Comparison of ENCODE assay signal across 21 cellular contexts in the genomic region with DNA sequence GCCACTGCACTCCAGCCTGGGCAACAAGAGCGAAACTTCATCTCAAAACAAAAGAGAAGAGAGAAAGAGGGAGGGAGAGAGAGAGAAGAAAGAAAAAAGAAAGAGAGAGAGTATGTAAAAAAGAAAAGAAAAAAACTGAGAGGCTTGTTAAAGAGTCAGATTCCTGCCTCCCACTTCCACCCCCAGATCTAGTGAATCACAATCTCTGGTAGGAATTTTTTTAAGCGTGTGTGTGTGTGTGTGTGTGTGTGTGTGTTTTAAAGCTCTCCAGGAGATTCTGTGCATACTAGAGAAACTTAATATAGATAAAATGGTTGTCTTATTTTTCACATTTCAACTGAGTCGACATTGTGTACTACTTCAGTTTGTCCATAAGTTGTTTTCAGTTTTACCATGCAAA. TPM values are rescaled to one million over a fixed set of nuclear protein-coding genes. Genes with fewer than 3 reads are reported as not detected.
DNase-seq lines count a peak whose midpoint lies in the region; ATAC-seq and TF ChIP-seq lines count a peak whose summit lies in the region.
"Had no signal": no experiment of that assay in that cellular context is flagged by ENCODE, and none has a peak within 500 bp of the region (broad histone marks: within the 10 kb centered on the region; RNA-seq: fewer than 3 reads in every experiment).

No MANE protein-coding gene starts in this region.

- no peaks in the 10 kb centered on the region for H3K27me3 ChIP-seq in effector memory CD4-positive, alpha-beta T cell (replicated peaks; ENCODE audit: control insufficient read depth, insufficient read depth, low read length, poor library complexity, severe bottlenecking)
- H3K27me3 ChIP-seq: ascending aorta, dorsolateral prefrontal cortex had no signal

- no peak for TF ChIP-seq CTCF in astrocyte of the spinal cord (IDR thresholded peaks at IDR 0.05; ENCODE audit: low read depth, low read length)
- TF ChIP-seq CTCF in fibroblast of the aortic adventitia (IDR thresholded peaks at IDR 0.05; ENCODE audit: insufficient read depth, low read length): no peak

- H3K4me3 ChIP-seq in astrocyte of the spinal cord (ENCODE audit: low read depth, low read length) (no peak overlapping the region), fibroblast of the aortic adventitia (ENCODE audit: low read depth, low read length) (no peak overlapping the region)
- no peak overlapping the region for H3K4me3 ChIP-seq in effector memory CD4-positive, alpha-beta T cell (ENCODE audit: insufficient read depth, low read depth, low read length, poor library complexity, severe bottlenecking)
- H3K4me3 ChIP-seq: A549, ascending aorta, dorsolateral prefrontal cortex had no signal

- peaks cover 4% of the 10 kb centered on the region for H3K36me3 ChIP-seq in effector memory CD4-positive, alpha-beta T cell (ENCODE audit: control insufficient read depth, insufficient read depth, low read length)

- H3K4me1 ChIP-seq in effector memory CD4-positive, alpha-beta T cell (ENCODE audit: control insufficient read depth, insufficient read depth, low read length, poor library complexity, severe bottlenecking): no peaks in the 10 kb centered on the region

- no peaks in the 10 kb centered on the region for H3K9me3 Mint-ChIP-seq in activated naive CD8-positive, alpha-beta T cell treated with anti-CD3 and anti-CD28 coated beads for 36 hours
- H3K9me3 Mint-ChIP-seq in activated naive CD8-positive, alpha-beta T cell treated with anti-CD3 and anti-CD28 coated beads, Interleukin-2, amount 50 U/mL, for 24 hours: no peaks in the 10 kb centered on the region
- H3K9me3 Mint-ChIP-seq: CD8-positive, alpha-beta memory T cell had no signal

- no peak overlapping the region for H3K4me3 Mint-ChIP-seq in activated naive CD8-positive, alpha-beta T cell treated with anti-CD3 and anti-CD28 coated beads for 36 hours
- no peak overlapping the region for H3K4me3 Mint-ChIP-seq in activated naive CD8-positive, alpha-beta T cell treated with anti-CD3 and anti-CD28 coated beads, Interleukin-2, amount 50 U/mL, for 24 hours
- H3K4me3 Mint-ChIP-seq: CD8-positive, alpha-beta memory T cell had no signal

- no peak overlapping the region for H3K27ac ChIP-seq in effector memory CD4-positive, alpha-beta T cell (ENCODE audit: insufficient read depth, low read length, poor library complexity, severe bottlenecking)
- H3K27ac ChIP-seq: A549, ascending aorta had no signal

- peaks cover 13% of the 10 kb centered on the region for H3K36me3 Mint-ChIP-seq in activated naive CD8-positive, alpha-beta T cell treated with anti-CD3 and anti-CD28 coated beads for 36 hours
- peaks cover 12% of the 10 kb centered on the region for H3K36me3 Mint-ChIP-seq in activated naive CD8-positive, alpha-beta T cell treated with anti-CD3 and anti-CD28 coated beads, Interleukin-2, amount 50 U/mL, for 24 hours (ENCODE audit: low read depth)

- H3K27me3 Mint-ChIP-seq in activated naive CD8-positive, alpha-beta T cell treated with anti-CD3 and anti-CD28 coated beads for 36 hours: no peaks in the 10 kb centered on the region
- no peaks in the 10 kb centered on the region for H3K27me3 Mint-ChIP-seq in activated naive CD8-positive, alpha-beta T cell treated with anti-CD3 and anti-CD28 coated beads, Interleukin-2, amount 50 U/mL, for 24 hours
- H3K27me3 Mint-ChIP-seq: CD8-positive, alpha-beta memory T cell had no signal

- ATAC-seq in activated naive CD8-positive, alpha-beta T cell treated with anti-CD3 and anti-CD28 coated beads, Interleukin-2, amount 50 U/mL, for 24 hours: no peak
- no peak for ATAC-seq in HG02763 (IDR thresholded peaks at IDR 0.05; ENCODE audit: unreplicated experiment)
- ATAC-seq: A549, left colon, right cardiac atrium had no signal

- no peak for DNase-seq in activated naive CD8-positive, alpha-beta T cell treated with anti-CD3 and anti-CD28 coated beads for 36 hours
- DNase-seq in activated naive CD8-positive, alpha-beta T cell treated with anti-CD3 and anti-CD28 coated beads, Interleukin-2, amount 50 U/mL, for 24 hours: no peak
- DNase-seq in astrocyte of the spinal cord (ENCODE audit: low read depth, low spot score) (peak; percentile 55), fibroblast of the aortic adventitia (ENCODE audit: low read depth) (peak; percentile 59), superior temporal gyrus (ENCODE audit: extremely low spot score) (peak; percentile 35), NCI-H187 treated with DMSO at 0.1 percent for 48 hours (lab: John Stamatoyannopoulos, UW) (no peak)
- DNase-seq in effector memory CD4-positive, alpha-beta T cell: no peak
- DNase-seq: activated effector memory CD4-positive, alpha-beta T cell treated with Interleukin-2 at 50 U/mL for 16 hours; CD8-positive, alpha-beta memory T cell; dorsolateral prefrontal cortex; left colon; MM.1S; NCI-H1930; NCI-H510A; OCI-M1; right cardiac atrium; SIG-M5; T-helper 2 cell had no signal

- in situ Hi-C loops in astrocyte of the spinal cord (cut with HindIII; ENCODE audit: low sequenced_read_pairs): no loop called here

- H3K9me3 ChIP-seq in effector memory CD4-positive, alpha-beta T cell (ENCODE audit: control insufficient read depth, low read length): no peaks in the 10 kb centered on the region
- H3K9me3 ChIP-seq: A549, ascending aorta had no signal

- H3K27ac Mint-ChIP-seq in activated naive CD8-positive, alpha-beta T cell treated with anti-CD3 and anti-CD28 coated beads for 36 hours: peak overlapping the region; percentile 11
- no peak overlapping the region for H3K27ac Mint-ChIP-seq in activated naive CD8-positive, alpha-beta T cell treated with anti-CD3 and anti-CD28 coated beads, Interleukin-2, amount 50 U/mL, for 24 hours

- peaks cover 28% of the 10 kb centered on the region for H3K4me1 Mint-ChIP-seq in activated naive CD8-positive, alpha-beta T cell treated with anti-CD3 and anti-CD28 coated beads for 36 hours
- peaks cover 40% of the 10 kb centered on the region for H3K4me1 Mint-ChIP-seq in activated naive CD8-positive, alpha-beta T cell treated with anti-CD3 and anti-CD28 coated beads, Interleukin-2, amount 50 U/mL, for 24 hours
- H3K4me1 Mint-ChIP-seq: CD8-positive, alpha-beta memory T cell had no signal

RNA-seq across cellular contexts. Expression of gene SAR1B, which starts 32.0 kb away (rescaled TPM):
- 10 to 100 TPM; 50.0 to 54.2 TPM for total RNA-seq in activated naive CD8-positive, alpha-beta T cell treated with anti-CD3 and anti-CD28 coated beads for 36 hours
- total RNA-seq in fibroblast of the aortic adventitia (ENCODE audit: low replicate concordance): 88.4 and 133 TPM in 2 replicates

RNA-seq across cellular contexts. Expression of gene SEC24A, which starts 48.0 kb away (rescaled TPM):
- total RNA-seq in activated naive CD8-positive, alpha-beta T cell treated with anti-CD3 and anti-CD28 coated beads for 36 hours: 10 to 100 TPM; 22.6 to 24.2 TPM
- 9.0 and 35.2 TPM in 2 replicates for total RNA-seq in fibroblast of the aortic adventitia (ENCODE audit: low replicate concordance)

Comparison
In these comparisons a context has a peak if more than half of its experiments do, and no peak if none do; other contexts are left out.
1. DNase-seq: peak in astrocyte of the spinal cord (single experiment), fibroblast of the aortic adventitia (single experiment) and superior temporal gyrus (single experiment); none in activated naive CD8-positive, alpha-beta T cell treated with anti-CD3 and anti-CD28 coated beads for 36 hours (single experiment), activated naive CD8-positive, alpha-beta T cell treated with anti-CD3 and anti-CD28 coated beads, Interleukin-2, amount 50 U/mL, for 24 hours (single experiment), effector memory CD4-positive, alpha-beta T cell (0 of 3) and NCI-H187 treated with DMSO at 0.1 percent for 48 hours (single experiment).